Comparison of ENCODE assay signal across 27 cellular contexts in the genomic region with DNA sequence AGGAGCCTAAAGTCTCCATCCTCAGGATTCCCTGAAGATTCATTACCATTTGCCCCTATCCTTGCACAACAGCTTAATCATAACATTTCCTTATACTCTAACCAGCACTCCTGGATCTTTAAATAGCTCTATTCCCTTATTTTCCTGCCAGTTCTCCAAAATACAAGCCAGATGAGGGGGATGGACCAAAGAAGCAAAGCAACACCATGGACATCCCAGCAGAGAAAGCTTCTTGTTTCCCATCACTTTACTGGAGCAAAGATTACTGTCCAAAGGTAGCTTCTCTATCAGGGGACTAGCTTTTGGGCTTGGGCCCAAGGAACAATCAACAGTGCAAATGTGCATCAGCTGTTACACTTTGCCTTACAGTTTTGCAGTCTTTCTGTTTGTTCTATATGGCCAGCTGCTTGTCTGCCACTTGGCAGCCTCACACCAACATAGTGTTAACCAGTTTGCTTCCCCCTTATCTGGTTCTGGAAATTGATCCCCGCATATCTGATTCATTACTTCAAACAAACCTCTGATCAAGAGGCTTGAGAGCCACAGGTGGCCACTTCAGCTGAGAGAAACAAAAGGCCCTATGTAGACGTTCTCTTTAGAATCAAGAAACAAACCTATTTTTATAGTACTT.
"Had no signal": no experiment of that assay in that cellular context is flagged by ENCODE, and none has a peak within 500 bp of the region (broad histone marks: within the 10 kb centered on the region; RNA-seq: fewer than 3 reads in every experiment).

No MANE protein-coding gene starts in this region.

- H3K4me3 Mint-ChIP-seq: activated B cell treated with CpG ODN at 0.5 μM for 24 hours; activated CD4-positive, alpha-beta memory T cell treated with anti-CD3 and anti-CD28 coated beads, Interleukin-2, amount 10 ng/mL, durations not matched to agents 7 days and 5 days; activated CD8-positive, alpha-beta memory T cell treated with anti-CD3 and anti-CD28 coated beads, Interleukin-2, amount 10 ng/mL, durations not matched to agents 7 days and 5 days; activated naive CD8-positive, alpha-beta T cell treated with anti-CD3 and anti-CD28 coated beads for 36 hours; activated T-helper 17 cell treated with anti-CD3 and anti-CD28 coated beads, Interleukin-2, amount 50 U/mL, for 72 hours; central memory CD8-positive, alpha-beta T cell; memory B cell; naive B cell; neural crest cell; stimulated activated naive CD8-positive, alpha-beta T cell treated with anti-CD3 and anti-CD28 coated beads, Interleukin-15, Interleukin-2, amounts not matched to agents 100 ng/mL and 50 ng/mL, for 24 hours had no signal

- H3K4me1 ChIP-seq: colonic mucosa, psoas muscle, suprapubic skin, transverse colon, uterus had no signal

- H3K27ac Mint-ChIP-seq: activated B cell treated with CpG ODN at 0.5 μM for 24 hours; activated CD4-positive, alpha-beta memory T cell treated with anti-CD3 and anti-CD28 coated beads, Interleukin-2, amount 10 ng/mL, durations not matched to agents 7 days and 5 days; activated CD8-positive, alpha-beta memory T cell treated with anti-CD3 and anti-CD28 coated beads, Interleukin-2, amount 10 ng/mL, durations not matched to agents 7 days and 5 days; activated naive CD8-positive, alpha-beta T cell treated with anti-CD3 and anti-CD28 coated beads for 36 hours; activated T-helper 17 cell treated with anti-CD3 and anti-CD28 coated beads, Interleukin-2, amount 50 U/mL, for 72 hours; memory B cell; stimulated activated naive CD8-positive, alpha-beta T cell treated with anti-CD3 and anti-CD28 coated beads, Interleukin-15, Interleukin-2, amounts not matched to agents 100 ng/mL and 50 ng/mL, for 24 hours had no signal

- H3K36me3 Mint-ChIP-seq: activated CD8-positive, alpha-beta memory T cell treated with anti-CD3 and anti-CD28 coated beads, Interleukin-2, amount 10 ng/mL, durations not matched to agents 7 days and 5 days; activated naive CD8-positive, alpha-beta T cell treated with anti-CD3 and anti-CD28 coated beads for 36 hours; memory B cell; naive B cell had no signal

- H3K27me3 Mint-ChIP-seq: activated B cell treated with CpG ODN at 0.5 μM for 24 hours; activated CD4-positive, alpha-beta memory T cell treated with anti-CD3 and anti-CD28 coated beads, Interleukin-2, amount 10 ng/mL, durations not matched to agents 7 days and 5 days; activated CD8-positive, alpha-beta memory T cell treated with anti-CD3 and anti-CD28 coated beads, Interleukin-2, amount 10 ng/mL, durations not matched to agents 7 days and 5 days; activated naive CD8-positive, alpha-beta T cell treated with anti-CD3 and anti-CD28 coated beads for 36 hours; activated T-helper 17 cell treated with anti-CD3 and anti-CD28 coated beads, Interleukin-2, amount 50 U/mL, for 72 hours; central memory CD8-positive, alpha-beta T cell; memory B cell; naive B cell; stimulated activated naive CD8-positive, alpha-beta T cell treated with anti-CD3 and anti-CD28 coated beads, Interleukin-15, Interleukin-2, amounts not matched to agents 100 ng/mL and 50 ng/mL, for 24 hours had no signal

- H3K9me3 Mint-ChIP-seq: neural crest cell had no signal

- DNase-seq: activated B cell treated with CpG ODN at 0.5 μM for 24 hours; activated CD4-positive, alpha-beta memory T cell treated with anti-CD3 and anti-CD28 coated beads, Interleukin-2, amount 10 ng/mL, durations not matched to agents 7 days and 5 days; activated CD4-positive, alpha-beta T cell treated with anti-CD3 and anti-CD28 coated beads for 4 hours; activated CD8-positive, alpha-beta memory T cell treated with anti-CD3 and anti-CD28 coated beads, Interleukin-2, amount 10 ng/mL, durations not matched to agents 7 days and 5 days; activated naive CD4-positive, alpha-beta T cell; activated naive CD8-positive, alpha-beta T cell treated with anti-CD3 and anti-CD28 coated beads for 36 hours; amniotic stem cell; colonic mucosa; erythroblast; left ventricle myocardium superior; mucosa of descending colon; naive B cell; psoas muscle; right cardiac atrium; stimulated activated CD4-positive, alpha-beta T cell treated with anti-CD3 and anti-CD28 coated beads, Interleukin-15, amount 100 ng/mL, for 24 hours; stimulated activated CD4-positive, alpha-beta T cell treated with anti-CD3 and anti-CD28 coated beads, Interleukin-2, amount 100 ng/mL, for 48 hours; T-helper 9 cell; transverse colon; uterus had no signal

- H3K36me3 ChIP-seq: colonic mucosa, suprapubic skin, transverse colon, uterus had no signal

- H3K4me1 Mint-ChIP-seq: activated B cell treated with CpG ODN at 0.5 μM for 24 hours; activated CD4-positive, alpha-beta memory T cell treated with anti-CD3 and anti-CD28 coated beads, Interleukin-2, amount 10 ng/mL, durations not matched to agents 7 days and 5 days; activated CD8-positive, alpha-beta memory T cell treated with anti-CD3 and anti-CD28 coated beads, Interleukin-2, amount 10 ng/mL, durations not matched to agents 7 days and 5 days; activated naive CD8-positive, alpha-beta T cell treated with anti-CD3 and anti-CD28 coated beads for 36 hours; activated T-helper 17 cell treated with anti-CD3 and anti-CD28 coated beads, Interleukin-2, amount 50 U/mL, for 72 hours; central memory CD8-positive, alpha-beta T cell; memory B cell; naive B cell; neural crest cell had no signal

- H3K27ac ChIP-seq: body of pancreas, colonic mucosa, psoas muscle, skin epidermis, suprapubic skin, transverse colon, uterus had no signal

- H3K27me3 ChIP-seq: body of pancreas, colonic mucosa, suprapubic skin, transverse colon, uterus had no signal

- H3K9me3 ChIP-seq: body of pancreas, colonic mucosa, mucosa of descending colon, psoas muscle, suprapubic skin, transverse colon, uterus had no signal

- H3K4me3 ChIP-seq: body of pancreas, colonic mucosa, mucosa of descending colon, psoas muscle, skin epidermis, suprapubic skin, transverse colon, uterus had no signal
